In the genomic region with DNA sequence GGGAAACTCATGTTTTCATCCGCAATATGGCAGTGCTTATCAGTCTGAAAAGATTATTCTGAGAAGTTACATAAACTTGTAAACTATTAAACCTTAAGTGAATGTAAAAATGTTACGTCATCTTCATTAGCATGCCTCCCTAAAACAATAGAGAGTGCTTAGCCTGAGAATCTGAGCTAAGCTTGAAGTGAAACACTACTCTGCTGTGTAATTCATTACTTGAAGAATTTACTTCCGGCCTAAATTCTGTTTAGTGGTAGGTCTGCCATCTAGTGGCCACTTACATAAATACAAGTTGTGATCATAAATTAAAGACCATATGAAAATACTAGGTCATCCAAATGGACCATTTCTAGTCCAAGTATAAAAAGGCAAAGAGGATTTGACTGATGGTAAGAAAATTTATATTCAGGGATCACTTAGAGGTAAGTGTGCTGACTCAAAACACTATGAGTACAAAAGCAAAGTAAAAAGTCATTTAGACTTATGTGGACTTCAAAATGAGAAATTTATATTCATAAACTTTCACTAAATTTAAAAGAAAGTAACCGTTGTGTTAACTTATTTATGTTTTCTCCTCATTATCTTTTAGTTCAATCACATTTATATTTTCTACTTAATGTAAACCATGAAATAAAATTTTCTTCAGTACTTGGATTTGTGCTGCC, we compare ENCODE assay signal across 8 cellular contexts.
A peak's percentile ranks its signal among the peaks of the same experiment; 100 is the strongest.
DNase-seq lines count a peak whose midpoint lies in the region; ATAC-seq and TF ChIP-seq lines count a peak whose summit lies in the region.

No MANE protein-coding gene starts in this region.

- no peak overlapping the region for H3K9ac ChIP-seq in PC-3 (ENCODE audit: low read length)

- peak; percentile 84 for ATAC-seq in GM21529 (IDR thresholded peaks at IDR 0.05; ENCODE audit: unreplicated experiment)
- peak; percentile 74 for ATAC-seq in PC-3
- ATAC-seq in lower lobe of right lung, result peak; percentile 85 to 87

- H3K9me3 ChIP-seq in PC-3 (ENCODE audit: low read length) (no peaks in the 10 kb centered on the region), lower lobe of right lung (no peaks in the 10 kb centered on the region)

- H3K4me2 ChIP-seq in PC-3 (ENCODE audit: low read length), result no peak overlapping the region

- POLR2A ChIA-PET in PC-3 (lab: Charles Lee; ENCODE audit: unreplicated experiment), result no interaction called here

- H3K4me3 ChIP-seq in PC-3 (ENCODE audit: low read length) (no peak overlapping the region), lower lobe of right lung (no peak overlapping the region)

- no peaks in the 10 kb centered on the region for H3K36me3 Mint-ChIP-seq in activated T-cell treated with anti-CD3 and anti-CD28 coated beads, Interleukin-2, amount 50 U/mL, for 24 hours (ENCODE audit: low read depth)

- H3K36me3 ChIP-seq in PC-3 (ENCODE audit: low read depth, low read length) (no peaks in the 10 kb centered on the region), lower lobe of right lung (no peaks in the 10 kb centered on the region)

- H3K27ac ChIP-seq in PC-3 (ENCODE audit: low read length) (no peak overlapping the region), lower lobe of right lung (no peak overlapping the region)

- 0 out of 2 replicates have a peak overlapping the region, but pooled peaks have one; percentile 1 for H2AFZ ChIP-seq in PC-3 (ENCODE audit: low read length)

- H4K20me1 ChIP-seq in PC-3 (ENCODE audit: low read length), result no peaks in the 10 kb centered on the region

- H3K27me3 Mint-ChIP-seq in activated T-cell treated with anti-CD3 and anti-CD28 coated beads, Interleukin-2, amount 50 U/mL, for 24 hours, result no peaks in the 10 kb centered on the region

- no peak overlapping the region for H3K27ac Mint-ChIP-seq in activated T-cell treated with anti-CD3 and anti-CD28 coated beads, Interleukin-2, amount 50 U/mL, for 24 hours

- intact Hi-C loops in PC-3 (cut with micrococcal nuclease), result loop anchor here (1.0 to 5.0 kb wide), 6 partner anchors 68 to 1446 kb away; no protein-coding TSS in a partner anchor
- intact Hi-C loops in lower lobe of right lung (cut with DNase I), result no loop called here
- intact Hi-C loops in posterior vena cava (cut with DNase I), result no loop called here

- no TSS peak for BruUV-seq in PC-3 (replicated peaks; lab: Mats Ljungman, UMichigan)

- TF ChIP-seq CTCF in PC-3 (conservative IDR thresholded peaks at IDR 0.05; ENCODE audit: low read depth, low read length) (peak; percentile 95), lower lobe of right lung (IDR thresholded peaks at IDR 0.05) (peak; percentile 67)

- H3K9me3 Mint-ChIP-seq in activated T-cell treated with anti-CD3 and anti-CD28 coated beads, Interleukin-2, amount 50 U/mL, for 24 hours, result no peaks in the 10 kb centered on the region

- no peaks in the 10 kb centered on the region for H3F3A ChIP-seq in PC-3 (ENCODE audit: low read length, unreplicated experiment)

- H3K4me3 Mint-ChIP-seq in activated T-cell treated with anti-CD3 and anti-CD28 coated beads, Interleukin-2, amount 50 U/mL, for 24 hours, result no peak overlapping the region

- CTCF ChIA-PET in PC-3 (lab: Charles Lee), result no interaction called here

- H3K79me2 ChIP-seq in PC-3 (ENCODE audit: low read length), result no peaks in the 10 kb centered on the region

- peak; percentile 4 for DNase-seq in activated T-cell treated with anti-CD3 and anti-CD28 coated beads for 24 hours (ENCODE audit: low read depth)
- DNase-seq in activated T-cell treated with anti-CD3 and anti-CD28 coated beads, Interleukin-2, amount 50 U/mL, for 24 hours, result no peak
- DNase-seq in HPDE6-E6E7 (ENCODE audit: extremely low spot score), result peak; percentile 14
- peak; percentile 93 for DNase-seq in PC-3
- peak; percentile 39 to 58 for DNase-seq in dermis microvascular lymphatic vessel endothelial cell (ENCODE audit: low read depth in 2 of 2)
- no peak for DNase-seq in lower lobe of right lung
- no peak for DNase-seq in posterior vena cava (ENCODE audit: low spot score)

- peaks cover 2% of the 10 kb centered on the region for H3K4me1 Mint-ChIP-seq in activated T-cell treated with anti-CD3 and anti-CD28 coated beads, Interleukin-2, amount 50 U/mL, for 24 hours (ENCODE audit: low read depth)

- no peaks in the 10 kb centered on the region for H3K4me1 ChIP-seq in PC-3 (ENCODE audit: insufficient read depth, low read length)
- H3K4me1 ChIP-seq in lower lobe of right lung, result no peaks in the 10 kb centered on the region

- no peaks in the 10 kb centered on the region for H3K9me2 ChIP-seq in PC-3 (replicated peaks; ENCODE audit: low read length)

- H3K27me3 ChIP-seq in PC-3 (ENCODE audit: low read length), result no peaks in the 10 kb centered on the region
- no peaks in the 10 kb centered on the region for H3K27me3 ChIP-seq in lower lobe of right lung (ENCODE audit: low read depth)

Comparison
In these comparisons a context has a peak if more than half of its experiments do, and no peak if none do; other contexts are left out.
1. DNase-seq: peak in activated T-cell treated with anti-CD3 and anti-CD28 coated beads for 24 hours (single experiment), HPDE6-E6E7 (single experiment), PC-3 (single experiment) and dermis microvascular lymphatic vessel endothelial cell (2 of 2); none in activated T-cell treated with anti-CD3 and anti-CD28 coated beads, Interleukin-2, amount 50 U/mL, for 24 hours (single experiment), lower lobe of right lung (single experiment) and posterior vena cava (single experiment).
2. Peak in every context shown above with its lines, with median percentiles within 50 percentile points of each other: ATAC-seq.